ENCODE assay signal across 10 cellular contexts in the genomic region with DNA sequence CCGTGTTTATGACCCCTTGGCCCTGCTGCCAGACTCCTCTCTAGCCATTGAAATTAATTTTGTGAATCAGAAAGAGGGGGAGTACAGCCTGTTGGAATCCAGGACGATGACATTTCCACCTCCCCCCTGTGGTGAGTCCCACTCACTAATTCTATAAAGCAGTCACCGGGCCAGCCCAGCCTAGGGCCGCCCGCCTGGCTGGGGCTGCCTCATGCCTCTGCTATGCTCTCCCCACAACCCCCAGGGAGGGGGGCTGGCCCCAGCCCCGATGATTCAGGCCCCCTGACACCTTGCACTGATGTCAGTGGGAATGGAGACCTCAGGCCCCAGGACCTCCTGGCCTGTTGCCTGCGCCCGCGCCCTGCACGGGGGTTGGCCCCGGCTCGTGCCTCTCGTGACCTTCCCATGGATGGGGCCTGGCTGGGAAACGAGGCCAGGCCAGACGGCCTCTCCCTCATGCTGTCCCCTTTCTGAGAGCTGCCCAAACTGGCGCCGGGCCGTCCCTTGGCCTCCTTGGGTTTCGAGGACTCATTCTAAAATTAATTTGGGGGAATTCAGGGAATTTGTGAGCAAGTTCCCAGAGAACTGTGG. TPM values are rescaled to one million over a fixed set of nuclear protein-coding genes. Genes with fewer than 3 reads are reported as not detected.
DNase-seq lines count a peak whose midpoint lies in the region; ATAC-seq and TF ChIP-seq lines count a peak whose summit lies in the region.
"Had no signal": no experiment of that assay in that cellular context is flagged by ENCODE, and none has a peak within 500 bp of the region (broad histone marks: within the 10 kb centered on the region; RNA-seq: fewer than 3 reads in every experiment).

No MANE protein-coding gene starts in this region.

- peak overlapping the region; percentile 69 for H3K14ac ChIP-seq in IMR-90 (replicated peaks; ENCODE audit: low read depth, low read length)

- WGBS in IMR-90 (ENCODE audit: extremely low coverage in 2 of 2, insufficient read length in 1 of 2), 2 experiments, result 4% methylated on average over 4 of the region's 19 CpGs; no CpG with 5 or more reads in 1 of the 2 experiments
- WGBS in right lobe of liver (ENCODE audit: insufficient coverage, low coverage, low lambda C conversion rate, missing lambda C conversion rate), result 67% methylated on average over 1 of the region's 19 CpGs
- WGBS in tibial nerve, 2 donors, result 36 to 51% methylated on average over 17 to 19 of the region's 19 CpGs

- peaks cover 4% of the 10 kb centered on the region for H3K4me1 Mint-ChIP-seq in activated naive CD4-positive, alpha-beta T cell treated with anti-CD3 and anti-CD28 coated beads for 36 hours (ENCODE audit: low read depth)

- H3K23ac ChIP-seq in IMR-90 (ENCODE audit: low read depth, low read length), result peak overlapping the region; percentile 89

- peak overlapping the region; percentile 97 for H2BK20ac ChIP-seq in IMR-90 (ENCODE audit: low read depth, low read length)

- peak in 1 of 2 donors; percentile 81 for TF ChIP-seq EP300 in tibial nerve (IDR thresholded peaks at IDR 0.05)

- DNase-seq in IMR-90 (peak; percentile 96), choroid plexus epithelial cell (ENCODE audit: low read depth) (peak; percentile 61), right lobe of liver (no peak), tibial nerve (ENCODE audit: low spot score in 2 of 2) (peak; percentile 40 to 60)
- DNase-seq in activated naive CD4-positive, alpha-beta T cell treated with anti-CD3 and anti-CD28 coated beads for 36 hours, result no peak
- DNase-seq: MM.1S had no signal

- no peak; the same call in 1 of the 2 replicates for TF ChIP-seq POLR2A in IMR-90 (IDR thresholded peaks at IDR 0.05; ENCODE audit: low read depth, low read length)
- no peak for TF ChIP-seq POLR2A in right lobe of liver (IDR thresholded peaks at IDR 0.05)
- no peak for TF ChIP-seq POLR2A in tibial nerve (IDR thresholded peaks at IDR 0.05)

- H3K4me3 Mint-ChIP-seq in activated naive CD4-positive, alpha-beta T cell treated with anti-CD3 and anti-CD28 coated beads for 36 hours, result no peak overlapping the region
- H3K4me3 Mint-ChIP-seq: activated T-helper 1 cell treated with anti-CD3 and anti-CD28 coated beads, Interleukin-12 subunit alpha, Interleukin-12 subunit beta, Interleukin-2, Interleukin-4 antibody, amounts not matched to agents 30 ng/mL and 10 ng/mL and 1 ng/mL, durations not matched to agents 14 hours and 24 hours and 36 hours had no signal

- dilution Hi-C loops in IMR-90 (cut with HindIII; ENCODE audit: low sequenced_read_pairs, unreplicated experiment), result no loop called here

- H3K27me3 ChIP-seq in IMR-90 (ENCODE audit: control insufficient read depth, insufficient read depth, low read length), result no peaks in the 10 kb centered on the region
- H3K27me3 ChIP-seq in right lobe of liver, result no peaks in the 10 kb centered on the region
- H3K27me3 ChIP-seq in tibial nerve, result no peaks in the 10 kb centered on the region

- H3K9me3 Mint-ChIP-seq in activated naive CD4-positive, alpha-beta T cell treated with anti-CD3 and anti-CD28 coated beads for 36 hours, result peaks cover 9% of the 10 kb centered on the region
- H3K9me3 Mint-ChIP-seq: activated T-helper 1 cell treated with anti-CD3 and anti-CD28 coated beads, Interleukin-12 subunit alpha, Interleukin-12 subunit beta, Interleukin-2, Interleukin-4 antibody, amounts not matched to agents 30 ng/mL and 10 ng/mL and 1 ng/mL, durations not matched to agents 14 hours and 24 hours and 36 hours had no signal

- H3K18ac ChIP-seq in IMR-90 (ENCODE audit: low read depth, low read length), result peak overlapping the region; percentile 7; the same call in 1 of the 2 replicates

- H3K27ac ChIP-seq in IMR-90 (ENCODE audit: insufficient read depth, low read length) (peak overlapping the region; percentile 65), right lobe of liver (no peak overlapping the region), tibial nerve (peak overlapping the region in 2 of 4 donors; percentile 57 to 58)

- POLR2A ChIA-PET in IMR-90 (lab: Charles Lee; ENCODE audit: unreplicated experiment), result no interaction called here

- peaks cover 43% of the 10 kb centered on the region for H3K4me1 ChIP-seq in IMR-90 (ENCODE audit: control insufficient read depth, insufficient read depth, low read length)
- H3K4me1 ChIP-seq in right lobe of liver, result no peaks in the 10 kb centered on the region
- H3K4me1 ChIP-seq in tibial nerve, result peaks cover 0 to 44% (median 6%) of the 10 kb centered on the region in 4 donors

- peak; percentile 93 for ATAC-seq in IMR-90 (ENCODE audit: low read depth)
- peak; percentile 22 to 69 (median 40) for ATAC-seq in right lobe of liver
- ATAC-seq in GM18498 (IDR thresholded peaks at IDR 0.05; ENCODE audit: unreplicated experiment), result no peak
- ATAC-seq in GM19395 (IDR thresholded peaks at IDR 0.05; ENCODE audit: unreplicated experiment), result no peak
- ATAC-seq in GM21360 (IDR thresholded peaks at IDR 0.05; ENCODE audit: unreplicated experiment), result no peak

- H3K4me2 ChIP-seq in IMR-90 (ENCODE audit: low read depth, low read length), result peak overlapping the region; percentile 4

- in situ Hi-C loops in IMR-90 (cut with MboI; ENCODE audit: low sequenced_read_pairs), result no loop called here

- H3K56ac ChIP-seq in IMR-90 (ENCODE audit: extremely low read depth, insufficient read depth, low read length), result no peak overlapping the region

- peak overlapping the region; percentile 91 for H3K4ac ChIP-seq in IMR-90 (ENCODE audit: low read depth, low read length)

- H2AFZ ChIP-seq in IMR-90 (replicated peaks; ENCODE audit: low read length, poor library complexity), result peak overlapping the region; percentile 87

- H2BK5ac ChIP-seq in IMR-90 (ENCODE audit: low read depth, low read length, poor library complexity, severe bottlenecking), result peak overlapping the region; percentile 74

- intact Hi-C loops in IMR-90 (cut with micrococcal nuclease), result loop anchor here (5.0 kb wide), 1 partner anchor 107 kb away; no protein-coding TSS in a partner anchor
- intact Hi-C loops in right lobe of liver (cut with DNase I), result no loop called here
- intact Hi-C loops in activated naive CD4-positive, alpha-beta T cell treated with anti-CD3 and anti-CD28 coated beads for 36 hours (cut with micrococcal nuclease), result no loop called here

- peak overlapping the region; percentile 96 for H4K91ac ChIP-seq in IMR-90 (ENCODE audit: insufficient read depth, low read depth, low read length)

- H3K27me3 Mint-ChIP-seq in activated naive CD4-positive, alpha-beta T cell treated with anti-CD3 and anti-CD28 coated beads for 36 hours (ENCODE audit: low read depth), result no peaks in the 10 kb centered on the region

- TF ChIP-seq CTCF in IMR-90 (conservative IDR thresholded peaks at IDR 0.05; ENCODE audit: low read depth, low read length) (peak; percentile 31; the same call in 1 of the 2 replicates), choroid plexus epithelial cell (conservative IDR thresholded peaks at IDR 0.05; ENCODE audit: low read depth, low read length) (no peak), right lobe of liver (IDR thresholded peaks at IDR 0.05) (no peak), tibial nerve (IDR thresholded peaks at IDR 0.05) (no peak)

- peak overlapping the region; percentile 65 for H2AK9ac ChIP-seq in IMR-90 (replicated peaks; ENCODE audit: low read depth, low read length, poor library complexity)

- no TSS peak for BruUV-seq in IMR-90 (replicated peaks; lab: Mats Ljungman, UMichigan)

- H3K36me3 ChIP-seq in IMR-90 (ENCODE audit: control insufficient read depth, insufficient read depth, low read length), result no peaks in the 10 kb centered on the region
- H3K36me3 ChIP-seq in right lobe of liver, result no peaks in the 10 kb centered on the region
- H3K36me3 ChIP-seq in tibial nerve, result no peaks in the 10 kb centered on the region

- peaks cover 26% of the 10 kb centered on the region for H3K9me1 ChIP-seq in IMR-90 (ENCODE audit: insufficient read depth, low read length)

- H4K20me1 ChIP-seq in IMR-90 (ENCODE audit: insufficient read depth, low read length), result no peaks in the 10 kb centered on the region

- no peak overlapping the region for H3K4me3 ChIP-seq in IMR-90 (ENCODE audit: insufficient read depth, low read depth, low read length)
- H3K4me3 ChIP-seq in choroid plexus epithelial cell (ENCODE audit: low read depth, low read length), result no peak overlapping the region
- no peak overlapping the region for H3K4me3 ChIP-seq in right lobe of liver
- no peak overlapping the region for H3K4me3 ChIP-seq in tibial nerve

- H3K79me1 ChIP-seq in IMR-90 (ENCODE audit: low read depth in 1 of 2, low read length in 2 of 2), result 0 out of 4 replicates have a peak, but pooled peaks cover 0 to 4% of the 10 kb centered on the region in 2 experiments

- peak overlapping the region; percentile 96; the same call in 2 of the 3 replicates for H2BK15ac ChIP-seq in IMR-90 (ENCODE audit: low read depth, low read length)

- CTCF ChIA-PET in IMR-90 (lab: Yijun Ruan, JAX), result interaction anchor here (1.4 kb wide), 1 partner anchor 132 kb away, joined by 4 read pairs; no protein-coding TSS in a partner anchor
- CTCF ChIA-PET in activated naive CD4-positive, alpha-beta T cell treated with anti-CD3 and anti-CD28 coated beads for 36 hours (lab: Charles Lee), result no interaction called here

- no peak overlapping the region for H3K27ac Mint-ChIP-seq in activated naive CD4-positive, alpha-beta T cell treated with anti-CD3 and anti-CD28 coated beads for 36 hours
- H3K27ac Mint-ChIP-seq: activated T-helper 1 cell treated with anti-CD3 and anti-CD28 coated beads, Interleukin-12 subunit alpha, Interleukin-12 subunit beta, Interleukin-2, Interleukin-4 antibody, amounts not matched to agents 30 ng/mL and 10 ng/mL and 1 ng/mL, durations not matched to agents 14 hours and 24 hours and 36 hours had no signal

- H3K9ac ChIP-seq in IMR-90 (ENCODE audit: low read depth, low read length), result no peak overlapping the region

- H3K9me3 ChIP-seq in IMR-90 (ENCODE audit: control insufficient read depth, insufficient read depth, low read length) (no peaks in the 10 kb centered on the region; the same call in 1 of the 2 replicates), right lobe of liver (no peaks in the 10 kb centered on the region), tibial nerve (peaks cover 0 to 33% (median 0%) of the 10 kb centered on the region in 4 donors)

- H2BK120ac ChIP-seq in IMR-90 (ENCODE audit: low read depth, low read length), result peak overlapping the region; percentile 93

- TF ChIP-seq RAD21 in IMR-90 (IDR thresholded peaks at IDR 0.05; ENCODE audit: low read length), result peak; percentile 33

- peak overlapping the region; percentile 21 to 76; a peak in 3 of 4 replicates for H4K8ac ChIP-seq in IMR-90 (ENCODE audit: low read depth in 2 of 2, low read length in 2 of 2)

- H3K36me3 Mint-ChIP-seq in activated naive CD4-positive, alpha-beta T cell treated with anti-CD3 and anti-CD28 coated beads for 36 hours (ENCODE audit: low read depth), result no peaks in the 10 kb centered on the region

- no peak overlapping the region for H4K5ac ChIP-seq in IMR-90 (ENCODE audit: low read depth, low read length)

- H2AK5ac ChIP-seq in IMR-90 (ENCODE audit: low read depth, low read length), result peak overlapping the region; percentile 79

RNA-seq across cellular contexts. Expression of a gene that starts 34.0 kb away (rescaled TPM):
- not detected in 2 replicates for total RNA-seq in IMR-90 (2012; rRNA removed)
- polyA plus RNA-seq in IMR-90 (2012; rRNA removed), result 0.17 TPM in 1 of 2 replicates, not detected in the other
- polyA plus RNA-seq in IMR-90 (2012; cell fraction: cytosol; rRNA removed), result 0.19 TPM in 1 of 2 replicates, not detected in the other
- polyA plus RNA-seq in IMR-90 (2012; cell fraction: nucleus; rRNA removed; ENCODE audit: low replicate concordance), result not detected in 2 replicates
- not detected for total RNA-seq in right lobe of liver
- total RNA-seq in tibial nerve, result not detected
- not detected for total RNA-seq in activated naive CD4-positive, alpha-beta T cell treated with anti-CD3 and anti-CD28 coated beads for 36 hours
- total RNA-seq: activated T-helper 1 cell treated with anti-CD3 and anti-CD28 coated beads, Interleukin-12 subunit alpha, Interleukin-12 subunit beta, Interleukin-2, Interleukin-4 antibody, amounts not matched to agents 30 ng/mL and 10 ng/mL and 1 ng/mL, durations not matched to agents 14 hours and 24 hours and 36 hours had no signal

RNA-seq across cellular contexts. Expression of a gene that starts 52.6 kb away (rescaled TPM):
- 1.7 and 2.3 TPM in 2 replicates for total RNA-seq in IMR-90 (2012; rRNA removed)
- 4.3 and 5.2 TPM in 2 replicates for polyA plus RNA-seq in IMR-90 (2012; rRNA removed)
- 5.0 and 8.7 TPM in 2 replicates for polyA plus RNA-seq in IMR-90 (2012; cell fraction: cytosol; rRNA removed)
- 4.1 and 6.2 TPM in 2 replicates for polyA plus RNA-seq in IMR-90 (2012; cell fraction: nucleus; rRNA removed; ENCODE audit: low replicate concordance)
- total RNA-seq in right lobe of liver, result 1 to 10 TPM in 3 of 6 experiments, under 1 TPM in 3; 0.49 to 1.4 (median 1.0) TPM
- total RNA-seq in tibial nerve, result 1 to 10 TPM in 3 of 4 donors, not detected in 1; 3.6 to 9.2 (median 9.0) TPM
- total RNA-seq in activated naive CD4-positive, alpha-beta T cell treated with anti-CD3 and anti-CD28 coated beads for 36 hours, result 1 to 10 TPM; 1.7 to 2.2 TPM

Comparison
In these comparisons a context has a peak if more than half of its experiments do, and no peak if none do; other contexts are left out.
1. ATAC-seq: peak in IMR-90 (single experiment) and right lobe of liver (4 of 4); none in GM18498 (single experiment), GM19395 (single experiment) and GM21360 (single experiment).
2. DNase-seq: peak in IMR-90 (single experiment), choroid plexus epithelial cell (single experiment) and tibial nerve (2 of 2); none in right lobe of liver (0 of 3) and activated naive CD4-positive, alpha-beta T cell treated with anti-CD3 and anti-CD28 coated beads for 36 hours (single experiment).